ENCODE assay signal across 5 cellular contexts in the genomic region with DNA sequence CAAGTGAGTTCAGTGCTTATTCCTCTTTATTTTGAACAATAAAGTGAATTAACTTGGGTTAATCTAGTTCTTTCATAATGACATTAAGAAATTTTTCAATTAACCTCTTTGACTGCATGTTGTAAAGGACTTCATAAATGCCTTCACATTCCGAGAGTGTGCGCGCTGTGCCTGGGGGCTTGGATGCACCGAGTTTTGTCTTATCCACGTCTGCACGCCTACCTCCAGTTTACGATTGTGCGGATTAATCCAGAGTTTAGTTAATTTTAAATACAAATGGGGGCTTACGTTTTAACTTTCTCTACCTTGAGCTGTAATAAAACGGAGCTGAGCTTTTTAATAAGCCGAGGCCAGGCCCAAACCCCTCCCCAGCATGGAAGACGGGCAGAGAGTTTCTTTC.
"Had no signal": no experiment of that assay in that cellular context is flagged by ENCODE, and none has a peak within 500 bp of the region (broad histone marks: within the 10 kb centered on the region; RNA-seq: fewer than 3 reads in every experiment).

No MANE protein-coding gene starts in this region.

- ATAC-seq: HCT116, K562 had no signal

- DNase-seq: H9, HFFc6, IMR-90 had no signal
